Comparison of ENCODE assay signal across 8 cellular contexts in genomic region chr18:22933206-22933957, GRCh38.
DNase-seq lines count a peak whose midpoint lies in the region; ATAC-seq lines count a peak whose summit lies in the region.

RBBP8 (plus strand) TSS chr18:22933328; CDS start chr18:22936852, 3,524 bp downstream.

- H3K27me3 Mint-ChIP-seq in central memory CD8-positive, alpha-beta T cell = no peaks in the 10 kb centered on the region

- H3K4me1 Mint-ChIP-seq in central memory CD8-positive, alpha-beta T cell = peaks cover 11% of the 10 kb centered on the region

- peak within 1 kb of the TSS; percentile 84 for H3K4me3 Mint-ChIP-seq in central memory CD8-positive, alpha-beta T cell

- peak; percentile 92 for DNase-seq in AG08396 (ENCODE audit: low spot score)
- peak; percentile 92 for DNase-seq in NCI-H345 (lab: John Stamatoyannopoulos, UW)
- peak; percentile 64 to 75 for DNase-seq in central memory CD8-positive, alpha-beta T cell (ENCODE audit: low spot score in 2 of 2)
- DNase-seq in islet precursor cell = peak; percentile 95
- DNase-seq in stimulated activated CD4-positive, alpha-beta T cell treated with anti-CD3 and anti-CD28 coated beads, Interleukin-12 subunit alpha, Interleukin-12 subunit beta, amount 100 ng/mL, for 48 hours (ENCODE audit: low read depth in 2 of 3, low spot score in 1 of 3) = peak; percentile 62 to 79 (median 68)

- ATAC-seq in GM18909 (IDR thresholded peaks at IDR 0.05; ENCODE audit: poor library complexity, unreplicated experiment) (peak; percentile 86), HG03159 (IDR thresholded peaks at IDR 0.05; ENCODE audit: unreplicated experiment) (peak; percentile 77)
- ATAC-seq in activated CD4-positive, CD25-positive, alpha-beta regulatory T cell treated with anti-CD3 and anti-CD28 coated beads, Interleukin-2, amount 50 U/mL, for 24 hours = peak; percentile 80 to 82
- peak; percentile 78 for ATAC-seq in central memory CD8-positive, alpha-beta T cell (replicated peaks; ENCODE audit: extremely low read depth, poor library complexity, severe bottlenecking)

- peak within 1 kb of the TSS; percentile 69 for H3K27ac Mint-ChIP-seq in central memory CD8-positive, alpha-beta T cell (ENCODE audit: low read depth)

- no peaks in the 10 kb centered on the region for H3K9me3 Mint-ChIP-seq in central memory CD8-positive, alpha-beta T cell

- peaks cover 6% of the 10 kb centered on the region for H3K36me3 Mint-ChIP-seq in central memory CD8-positive, alpha-beta T cell (ENCODE audit: insufficient read depth)

Comparison
In these comparisons a context has a peak if more than half of its experiments do, and no peak if none do; other contexts are left out.
1. Peak in every context shown above with its lines: DNase-seq and ATAC-seq.